Comparison of ENCODE assay signal across 9 cellular contexts in genomic region chr16:85557976-85558589, GRCh38. TPM values are rescaled to one million over a fixed set of nuclear protein-coding genes. Genes with fewer than 3 reads are reported as not detected.
DNase-seq lines count a peak whose midpoint lies in the region; ATAC-seq and TF ChIP-seq lines count a peak whose summit lies in the region.
"Had no signal": no experiment of that assay in that cellular context is flagged by ENCODE, and none has a peak within 500 bp of the region (broad histone marks: within the 10 kb centered on the region; RNA-seq: fewer than 3 reads in every experiment).

No MANE protein-coding gene starts in this region.

- H3K4me2 ChIP-seq in MM.1S (ENCODE audit: low read depth, low read length) = peak overlapping the region; percentile 86

- ATAC-seq in GM21367 (IDR thresholded peaks at IDR 0.05; ENCODE audit: unreplicated experiment) (no peak), HG02642 (IDR thresholded peaks at IDR 0.05; ENCODE audit: poor library complexity, unreplicated experiment) (no peak)

- peak overlapping the region; percentile 78; the same call in 1 of the 2 replicates for H3K27ac ChIP-seq in MM.1S (ENCODE audit: low read length)
- H3K27ac ChIP-seq: SJSA1 had no signal

- peak overlapping the region; percentile 76 for H3K4me3 Mint-ChIP-seq in activated naive CD8-positive, alpha-beta T cell treated with anti-CD3 and anti-CD28 coated beads for 36 hours
- H3K4me3 Mint-ChIP-seq in type B pancreatic cell = peak overlapping the region; percentile 89

- TF ChIP-seq CTCF in MM.1S (IDR thresholded peaks at IDR 0.05; ENCODE audit: low read length) (peak; percentile 18), type B pancreatic cell (conservative IDR thresholded peaks at IDR 0.05) (peak; percentile 5)

- H3K9ac ChIP-seq in MM.1S (ENCODE audit: low read length) = peak overlapping the region; percentile 67; the same call in 1 of the 2 replicates

- H3K36me3 Mint-ChIP-seq in activated naive CD8-positive, alpha-beta T cell treated with anti-CD3 and anti-CD28 coated beads for 36 hours = no peaks in the 10 kb centered on the region
- no peaks in the 10 kb centered on the region for H3K36me3 Mint-ChIP-seq in type B pancreatic cell

- H3K36me3 ChIP-seq in MM.1S (replicated peaks; ENCODE audit: insufficient read depth, low read length) = no peaks in the 10 kb centered on the region

- H3K27ac Mint-ChIP-seq in activated naive CD8-positive, alpha-beta T cell treated with anti-CD3 and anti-CD28 coated beads for 36 hours = peak overlapping the region; percentile 61
- peak overlapping the region; percentile 96 for H3K27ac Mint-ChIP-seq in type B pancreatic cell

- H3K4me1 Mint-ChIP-seq in activated naive CD8-positive, alpha-beta T cell treated with anti-CD3 and anti-CD28 coated beads for 36 hours = peaks cover 38% of the 10 kb centered on the region
- peaks cover 48% of the 10 kb centered on the region for H3K4me1 Mint-ChIP-seq in type B pancreatic cell (ENCODE audit: unreplicated experiment)

- no peaks in the 10 kb centered on the region for H4K20me1 ChIP-seq in MM.1S (ENCODE audit: insufficient read depth, low read length)

- no peaks in the 10 kb centered on the region for H3K9me3 ChIP-seq in MM.1S (replicated peaks; ENCODE audit: insufficient read depth, low read length)
- H3K9me3 ChIP-seq: SJSA1 had no signal

- DNase-seq in DMS153 (lab: John Stamatoyannopoulos, UW) = peak; percentile 85
- peak; percentile 66 for DNase-seq in MM.1S
- no peak for DNase-seq in activated naive CD8-positive, alpha-beta T cell treated with anti-CD3 and anti-CD28 coated beads for 36 hours
- peak; percentile 77 for DNase-seq in kidney tubule cell (ENCODE audit: low spot score)
- no peak for DNase-seq in type B pancreatic cell (ENCODE audit: extremely low spot score, unreplicated experiment)
- no peak for DNase-seq in AG08396 (ENCODE audit: low spot score)

- H3F3A ChIP-seq in MM.1S (ENCODE audit: insufficient read depth, low read length) = peaks cover 25% of the 10 kb centered on the region

- H3K9me3 Mint-ChIP-seq in activated naive CD8-positive, alpha-beta T cell treated with anti-CD3 and anti-CD28 coated beads for 36 hours = no peaks in the 10 kb centered on the region
- no peaks in the 10 kb centered on the region for H3K9me3 Mint-ChIP-seq in type B pancreatic cell

- no peaks in the 10 kb centered on the region for H3K9me2 ChIP-seq in MM.1S (replicated peaks; ENCODE audit: insufficient read depth, low read length)

- no peaks in the 10 kb centered on the region for H3K27me3 ChIP-seq in MM.1S (replicated peaks; ENCODE audit: insufficient read depth, low read length)
- H3K27me3 ChIP-seq: SJSA1 had no signal

- H2AFZ ChIP-seq in MM.1S (ENCODE audit: low read length) = no peak overlapping the region

- H3K4me1 ChIP-seq in MM.1S (ENCODE audit: low read length) = 0 out of 2 replicates have a peak, but pooled peaks cover 3% of the 10 kb centered on the region

- H3K79me2 ChIP-seq in MM.1S (ENCODE audit: low read length) = peaks cover 69% of the 10 kb centered on the region

- H3K27me3 Mint-ChIP-seq in activated naive CD8-positive, alpha-beta T cell treated with anti-CD3 and anti-CD28 coated beads for 36 hours = no peaks in the 10 kb centered on the region
- H3K27me3 Mint-ChIP-seq in type B pancreatic cell = no peaks in the 10 kb centered on the region

- H3K4me3 ChIP-seq in MM.1S (ENCODE audit: low read length) = peak overlapping the region; percentile 74

RNA-seq across cellular contexts. Expression of gene GSE1, which starts 55.0 kb away (rescaled TPM):
- 10 to 100 TPM; 25.1 to 27.6 TPM for total RNA-seq in activated naive CD8-positive, alpha-beta T cell treated with anti-CD3 and anti-CD28 coated beads for 36 hours
- total RNA-seq in type B pancreatic cell (ENCODE audit: low replicate concordance) = 101 and 112 TPM in 2 replicates

Comparison
In these comparisons a context has a peak if more than half of its experiments do, and no peak if none do; other contexts are left out.
1. DNase-seq: peak in DMS153 (single experiment), MM.1S (single experiment) and kidney tubule cell (single experiment); none in activated naive CD8-positive, alpha-beta T cell treated with anti-CD3 and anti-CD28 coated beads for 36 hours (single experiment), type B pancreatic cell (single experiment) and AG08396 (single experiment).